Comparison of ENCODE assay signal across 9 cellular contexts in genomic region chrX:14528629-14529287, GRCh38. TPM values are rescaled to one million over a fixed set of nuclear protein-coding genes. Genes with fewer than 3 reads are reported as not detected.
DNase-seq lines count a peak whose midpoint lies in the region; ATAC-seq and TF ChIP-seq lines count a peak whose summit lies in the region.
"Had no signal": no experiment of that assay in that cellular context is flagged by ENCODE, and none has a peak within 500 bp of the region (broad histone marks: within the 10 kb centered on the region; RNA-seq: fewer than 3 reads in every experiment).

No MANE protein-coding gene starts in this region.

- H3K27ac ChIP-seq in CD8-positive, alpha-beta memory T cell (ENCODE audit: low read depth, low read length) = no peak overlapping the region

- no peak overlapping the region for H3K4me3 Mint-ChIP-seq in CD8-positive, alpha-beta memory T cell
- H3K4me3 Mint-ChIP-seq in activated CD8-positive, alpha-beta T cell treated with anti-CD3 and anti-CD28 coated beads, Interleukin-2, amount 10 ng/mL, durations not matched to agents 7 days and 5 days = no peak overlapping the region
- peak overlapping the region; percentile 78 to 85 (median 85) for H3K4me3 Mint-ChIP-seq in nephron

- peak; percentile 1 to 39 (median 6) for DNase-seq in CD8-positive, alpha-beta memory T cell
- peak; percentile 0 for DNase-seq in NCI-H2171 (lab: John Stamatoyannopoulos, UW)
- DNase-seq in activated CD8-positive, alpha-beta T cell treated with anti-CD3 and anti-CD28 coated beads, Interleukin-2, amount 10 ng/mL, durations not matched to agents 7 days and 5 days = peak; percentile 63
- peak; percentile 14 for DNase-seq in fibroblast of gingiva (ENCODE audit: low read depth)
- DNase-seq in ureter (ENCODE audit: low spot score) = peak; percentile 56
- DNase-seq in dedifferentiated amniotic fluid mesenchymal stem cell (ENCODE audit: extremely low spot score) = no peak

- H3K9me3 ChIP-seq in CD8-positive, alpha-beta memory T cell (ENCODE audit: low read length) = no peaks in the 10 kb centered on the region

- H3K36me3 Mint-ChIP-seq in CD8-positive, alpha-beta memory T cell = no peaks in the 10 kb centered on the region
- H3K36me3 Mint-ChIP-seq in activated CD8-positive, alpha-beta T cell treated with anti-CD3 and anti-CD28 coated beads, Interleukin-2, amount 10 ng/mL, durations not matched to agents 7 days and 5 days (ENCODE audit: low read depth) = no peaks in the 10 kb centered on the region
- H3K36me3 Mint-ChIP-seq in nephron (ENCODE audit: low read depth) = no peaks in the 10 kb centered on the region

- H3K36me3 ChIP-seq in CD8-positive, alpha-beta memory T cell (ENCODE audit: insufficient read depth, low read length) = no peaks in the 10 kb centered on the region

- no peak overlapping the region for H3K4me3 ChIP-seq in CD8-positive, alpha-beta memory T cell (ENCODE audit: low read length)

- CTCF ChIA-PET in CD8-positive, alpha-beta memory T cell (lab: Charles Lee) = no interaction called here
- CTCF ChIA-PET in activated CD8-positive, alpha-beta T cell treated with anti-CD3 and anti-CD28 coated beads, Interleukin-2, amount 10 ng/mL, durations not matched to agents 7 days and 5 days (lab: Charles Lee) = interaction anchor here (0.6 to 1.6 kb wide), 3 partner anchors 32 to 714 kb away, joined by 3 to 8 read pairs (median 3); no protein-coding TSS in a partner anchor

- H3K4me1 Mint-ChIP-seq in CD8-positive, alpha-beta memory T cell = peaks cover 0 to 3% (median 2%) of the 10 kb centered on the region in 3 donors
- peaks cover 2% of the 10 kb centered on the region for H3K4me1 Mint-ChIP-seq in activated CD8-positive, alpha-beta T cell treated with anti-CD3 and anti-CD28 coated beads, Interleukin-2, amount 10 ng/mL, durations not matched to agents 7 days and 5 days (ENCODE audit: low read depth)
- no peaks in the 10 kb centered on the region for H3K4me1 Mint-ChIP-seq in nephron

- no peaks in the 10 kb centered on the region for H3K4me1 ChIP-seq in CD8-positive, alpha-beta memory T cell (ENCODE audit: insufficient read depth, low read length)

- H3K9me3 Mint-ChIP-seq in CD8-positive, alpha-beta memory T cell = peaks cover 0 to 3% (median 0%) of the 10 kb centered on the region in 5 donors
- no peaks in the 10 kb centered on the region for H3K9me3 Mint-ChIP-seq in activated CD8-positive, alpha-beta T cell treated with anti-CD3 and anti-CD28 coated beads, Interleukin-2, amount 10 ng/mL, durations not matched to agents 7 days and 5 days (ENCODE audit: insufficient read depth)
- peaks cover 2% of the 10 kb centered on the region for H3K9me3 Mint-ChIP-seq in nephron

- no peaks in the 10 kb centered on the region for H3K27me3 ChIP-seq in CD8-positive, alpha-beta memory T cell (ENCODE audit: insufficient read depth, low read length, poor library complexity, severe bottlenecking)

- peak; percentile 83 for ATAC-seq in GM21717 (IDR thresholded peaks at IDR 0.05; ENCODE audit: unreplicated experiment)
- no peak for ATAC-seq in activated CD8-positive, alpha-beta T cell treated with anti-CD3 and anti-CD28 coated beads, Interleukin-2, amount 10 ng/mL, durations not matched to agents 7 days and 5 days

- POLR2A ChIA-PET in CD8-positive, alpha-beta memory T cell (lab: Charles Lee) = no interaction called here
- POLR2A ChIA-PET in activated CD8-positive, alpha-beta T cell treated with anti-CD3 and anti-CD28 coated beads, Interleukin-2, amount 10 ng/mL, durations not matched to agents 7 days and 5 days (lab: Charles Lee) = no interaction called here

- peaks cover 0 to 6% of the 10 kb centered on the region in 2 donors for H3K27me3 Mint-ChIP-seq in CD8-positive, alpha-beta memory T cell
- H3K27me3 Mint-ChIP-seq in activated CD8-positive, alpha-beta T cell treated with anti-CD3 and anti-CD28 coated beads, Interleukin-2, amount 10 ng/mL, durations not matched to agents 7 days and 5 days (ENCODE audit: low read depth) = peaks cover 4% of the 10 kb centered on the region
- H3K27me3 Mint-ChIP-seq in nephron (ENCODE audit: low read depth) = no peaks in the 10 kb centered on the region

- H3K27ac Mint-ChIP-seq in CD8-positive, alpha-beta memory T cell = no peak overlapping the region
- H3K27ac Mint-ChIP-seq in activated CD8-positive, alpha-beta T cell treated with anti-CD3 and anti-CD28 coated beads, Interleukin-2, amount 10 ng/mL, durations not matched to agents 7 days and 5 days = no peak overlapping the region
- H3K27ac Mint-ChIP-seq in nephron = no peak overlapping the region

- peak; percentile 47 to 58 (median 54) for TF ChIP-seq CTCF in nephron (IDR thresholded peaks at IDR 0.05; ENCODE audit: unreplicated experiment in 3 of 3)

RNA-seq across cellular contexts. Expression of gene GLRA2, which starts 0.6 kb away (rescaled TPM):
- not detected for total RNA-seq in CD8-positive, alpha-beta memory T cell
- polyA plus RNA-seq in CD8-positive, alpha-beta memory T cell = not detected
- total RNA-seq in activated CD8-positive, alpha-beta T cell treated with anti-CD3 and anti-CD28 coated beads, Interleukin-2, amount 10 ng/mL, durations not matched to agents 7 days and 5 days = not detected
- not detected for total RNA-seq in ureter
- total RNA-seq: subcutaneous adipose tissue had no signal

Comparison
In these comparisons a context has a peak if more than half of its experiments do, and no peak if none do; other contexts are left out.
1. H3K4me3 Mint-ChIP-seq: peak in nephron (3 of 3); none in CD8-positive, alpha-beta memory T cell (0 of 7) and activated CD8-positive, alpha-beta T cell treated with anti-CD3 and anti-CD28 coated beads, Interleukin-2, amount 10 ng/mL, durations not matched to agents 7 days and 5 days (single experiment).